Comparison of ENCODE assay signal across 11 cellular contexts in genomic region chr3:31242026-31242455, GRCh38.
A peak's percentile ranks its signal among the peaks of the same experiment; 100 is the strongest.
DNase-seq lines count a peak whose midpoint lies in the region; ATAC-seq and TF ChIP-seq lines count a peak whose summit lies in the region.
"Had no signal": no experiment of that assay in that cellular context is flagged by ENCODE, and none has a peak within 500 bp of the region (broad histone marks: within the 10 kb centered on the region; RNA-seq: fewer than 3 reads in every experiment).

No MANE protein-coding gene starts in this region.

- H3K4me1 ChIP-seq in OCI-LY3 (ENCODE audit: low read length): peaks cover 85% of the 10 kb centered on the region
- H3K4me1 ChIP-seq in esophagus muscularis mucosa: no peaks in the 10 kb centered on the region
- H3K4me1 ChIP-seq in MM.1S (ENCODE audit: low read length): no peaks in the 10 kb centered on the region

- H3K4me1 Mint-ChIP-seq in HFFc6 (ENCODE audit: low read depth): peaks cover 17% of the 10 kb centered on the region

- TF ChIP-seq CTCF in OCI-LY3 (IDR thresholded peaks at IDR 0.05; ENCODE audit: low read depth, low read length) (no peak), HFFc6 (IDR thresholded peaks at IDR 0.05) (no peak), esophagus muscularis mucosa (IDR thresholded peaks at IDR 0.05) (no peak), MM.1S (IDR thresholded peaks at IDR 0.05; ENCODE audit: low read length) (no peak)

- no peaks in the 10 kb centered on the region for H3F3A ChIP-seq in MM.1S (ENCODE audit: insufficient read depth, low read length)

- intact Hi-C loops in esophagus muscularis mucosa (cut with DNase I): no loop called here

- H3K4me3 ChIP-seq in OCI-LY3 (ENCODE audit: low read length) (peak overlapping the region; percentile 15), esophagus muscularis mucosa (no peak overlapping the region), MM.1S (ENCODE audit: low read length) (no peak overlapping the region)

- H3K9me2 ChIP-seq in MM.1S (replicated peaks; ENCODE audit: insufficient read depth, low read length): no peaks in the 10 kb centered on the region

- H3K27ac ChIP-seq in OCI-LY3 (ENCODE audit: low read length) (peak overlapping the region; percentile 88), esophagus muscularis mucosa (replicated peaks in 1 of 4) (no peak overlapping the region), MM.1S (ENCODE audit: low read length) (no peak overlapping the region)

- H3K4me3 Mint-ChIP-seq in HFFc6: no peak overlapping the region
- H3K4me3 Mint-ChIP-seq: nephron progenitor cell had no signal

- H3K9me3 Mint-ChIP-seq in HFFc6: no peaks in the 10 kb centered on the region
- H3K9me3 Mint-ChIP-seq: nephron progenitor cell had no signal

- no peak overlapping the region for H3K27ac Mint-ChIP-seq in HFFc6
- H3K27ac Mint-ChIP-seq: nephron progenitor cell had no signal

- H3K27me3 ChIP-seq in OCI-LY3 (ENCODE audit: low read depth, low read length): no peaks in the 10 kb centered on the region
- no peaks in the 10 kb centered on the region for H3K27me3 ChIP-seq in esophagus muscularis mucosa
- no peaks in the 10 kb centered on the region for H3K27me3 ChIP-seq in MM.1S (replicated peaks; ENCODE audit: insufficient read depth, low read length)

- H3K4me2 ChIP-seq in OCI-LY3 (ENCODE audit: low read length) (peak overlapping the region; percentile 66), MM.1S (ENCODE audit: low read depth, low read length) (no peak overlapping the region)

- 77% methylated on average over 1 of the region's 1 CpG for WGBS in esophagus muscularis mucosa

- DNase-seq in HFFc6 (no peak), esophagus muscularis mucosa (ENCODE audit: extremely low spot score) (no peak), MM.1S (no peak), erythroblast (lab: John Stamatoyannopoulos, UW) (no peak)
- DNase-seq: activated effector memory CD4-positive, alpha-beta T cell treated with Interleukin-2 at 50 U/mL for 16 hours; nephron progenitor cell; RPMI8226 had no signal

- H3K36me3 Mint-ChIP-seq in HFFc6 (ENCODE audit: low read depth): no peaks in the 10 kb centered on the region

- ATAC-seq in GM18867 (IDR thresholded peaks at IDR 0.05; ENCODE audit: unreplicated experiment): peak; percentile 74
- peak; percentile 73 for ATAC-seq in GM21367 (IDR thresholded peaks at IDR 0.05; ENCODE audit: unreplicated experiment)
- ATAC-seq in HG02970 (IDR thresholded peaks at IDR 0.05; ENCODE audit: low FRiP score, unreplicated experiment): peak; percentile 59

- TF ChIP-seq POLR2A in esophagus muscularis mucosa (IDR thresholded peaks at IDR 0.05; ENCODE audit: low read depth): no peak
- TF ChIP-seq POLR2A in erythroblast (IDR thresholded peaks at IDR 0.05; ENCODE audit: low read length): no peak

- no peak for TF ChIP-seq EP300 in esophagus muscularis mucosa (IDR thresholded peaks at IDR 0.05)

- H3K9ac ChIP-seq in OCI-LY3 (ENCODE audit: low read length) (peak overlapping the region; percentile 54), MM.1S (ENCODE audit: low read length) (no peak overlapping the region)

- no peaks in the 10 kb centered on the region for H3K9me3 ChIP-seq in OCI-LY3 (ENCODE audit: insufficient read depth, low read length)
- H3K9me3 ChIP-seq in esophagus muscularis mucosa: no peaks in the 10 kb centered on the region
- no peaks in the 10 kb centered on the region for H3K9me3 ChIP-seq in MM.1S (replicated peaks; ENCODE audit: insufficient read depth, low read length)

- H3K27me3 Mint-ChIP-seq in HFFc6 (ENCODE audit: insufficient read depth): no peaks in the 10 kb centered on the region; the same call in 1 of the 2 replicates

- H2AFZ ChIP-seq in OCI-LY3 (ENCODE audit: low read depth, low read length): no peak overlapping the region
- H2AFZ ChIP-seq in MM.1S (ENCODE audit: low read length): no peak overlapping the region

- H4K20me1 ChIP-seq in OCI-LY3 (ENCODE audit: insufficient read depth, low read length) (no peaks in the 10 kb centered on the region), MM.1S (ENCODE audit: insufficient read depth, low read length) (no peaks in the 10 kb centered on the region)

- no peaks in the 10 kb centered on the region for H3K36me3 ChIP-seq in OCI-LY3 (replicated peaks; ENCODE audit: low read depth, low read length)
- no peaks in the 10 kb centered on the region for H3K36me3 ChIP-seq in esophagus muscularis mucosa
- no peaks in the 10 kb centered on the region for H3K36me3 ChIP-seq in MM.1S (replicated peaks; ENCODE audit: insufficient read depth, low read length)

- H3K79me2 ChIP-seq in OCI-LY3 (ENCODE audit: low read length): no peaks in the 10 kb centered on the region
- no peaks in the 10 kb centered on the region for H3K79me2 ChIP-seq in MM.1S (ENCODE audit: low read length)
